Comparison of ENCODE assay signal across 8 cellular contexts in genomic region chr11:60905551-60906113, GRCh38. TPM values are rescaled to one million over a fixed set of nuclear protein-coding genes. Genes with fewer than 3 reads are reported as not detected.
A peak's percentile ranks its signal among the peaks of the same experiment; 100 is the strongest.
DNase-seq lines count a peak whose midpoint lies in the region; ATAC-seq and TF ChIP-seq lines count a peak whose summit lies in the region.

No MANE protein-coding gene starts in this region.

- peak overlapping the region; percentile 99 for H3K4me3 ChIP-seq in A673 (ENCODE audit: low read depth, low read length, poor library complexity, severe bottlenecking)
- peak overlapping the region; percentile 89 for H3K4me3 ChIP-seq in H7 (ENCODE audit: insufficient read depth, low read depth, low read length)
- peak overlapping the region; percentile 72 to 97 (median 93) for H3K4me3 ChIP-seq in esophagus muscularis mucosa

- H3K9me3 ChIP-seq in A673 (ENCODE audit: low read depth, low read length, poor library complexity, severe bottlenecking) (no peaks in the 10 kb centered on the region), esophagus muscularis mucosa (no peaks in the 10 kb centered on the region)

- 6% methylated on average over 16 of the region's 16 CpGs for WGBS in esophagus muscularis mucosa

- intact Hi-C loops in A673 (cut with micrococcal nuclease; ENCODE audit: unreplicated experiment) (loop anchor here (5.0 kb wide), 2 partner anchors 73 to 128 kb away; no protein-coding TSS in a partner anchor), esophagus muscularis mucosa (cut with DNase I) (loop anchor here (10.0 kb wide), 1 partner anchor 249 kb away; no protein-coding TSS in a partner anchor)

- no peak for TF ChIP-seq CTCF in A673 (conservative IDR thresholded peaks at IDR 0.05; ENCODE audit: low read depth, low read length)
- TF ChIP-seq CTCF in VCaP (conservative IDR thresholded peaks at IDR 0.05) = no peak
- no peak for TF ChIP-seq CTCF in esophagus muscularis mucosa (IDR thresholded peaks at IDR 0.05)

- CTCF ChIA-PET in A673 (lab: Charles Lee) = no interaction called here

- H3K27me3 ChIP-seq in A673 (replicated peaks; ENCODE audit: insufficient read depth, low read depth, low read length, poor library complexity) = no peaks in the 10 kb centered on the region
- peaks cover 4% of the 10 kb centered on the region; the same call in 1 of the 2 replicates for H3K27me3 ChIP-seq in H7 (ENCODE audit: control insufficient read depth, insufficient read depth, low read length)
- H3K27me3 ChIP-seq in esophagus muscularis mucosa = no peaks in the 10 kb centered on the region

- peaks cover 14% of the 10 kb centered on the region for H3K4me1 ChIP-seq in A673 (ENCODE audit: insufficient read depth, low read length, poor library complexity, severe bottlenecking)
- H3K4me1 ChIP-seq in esophagus muscularis mucosa = peaks cover 26 to 33% (median 30%) of the 10 kb centered on the region in 4 donors

- DNase-seq in A673 (ENCODE audit: low spot score) = peak; percentile 29
- DNase-seq in H7 = no peak
- DNase-seq in esophagus muscularis mucosa (ENCODE audit: extremely low spot score) = no peak
- DNase-seq in occipital lobe (lab: John Stamatoyannopoulos, UW) = peak; percentile 59
- DNase-seq in cerebellum (ENCODE audit: low spot score) = no peak
- no peak for DNase-seq in effector CD4-positive, alpha-beta T cell

- no peak for TF ChIP-seq EP300 in esophagus muscularis mucosa (IDR thresholded peaks at IDR 0.05)

- BruUV-seq in A673 (replicated peaks; lab: Mats Ljungman, UMichigan) = no TSS peak

- H3K36me3 ChIP-seq in A673 (ENCODE audit: insufficient read depth, low read length, poor library complexity, severe bottlenecking) (peaks cover 31% of the 10 kb centered on the region), H7 (replicated peaks; ENCODE audit: control insufficient read depth, insufficient read depth, low read length) (peaks cover 21% of the 10 kb centered on the region), esophagus muscularis mucosa (peaks cover 18 to 30% (median 30%) of the 10 kb centered on the region in 4 donors)

- no peak for TF ChIP-seq POLR2A in esophagus muscularis mucosa (IDR thresholded peaks at IDR 0.05; ENCODE audit: low read depth)

- H3K27ac ChIP-seq in A673 (ENCODE audit: low read depth, low read length, poor library complexity, severe bottlenecking) (peak overlapping the region; percentile 98), VCaP (peak overlapping the region; percentile 94), esophagus muscularis mucosa (replicated peaks in 1 of 4) (peak overlapping the region; percentile 91 to 98 (median 94))

- no peak for ATAC-seq in HG03159 (IDR thresholded peaks at IDR 0.05; ENCODE audit: unreplicated experiment)

- POLR2A ChIA-PET in A673 (lab: Charles Lee; ENCODE audit: low non-redundant PET) = no interaction called here

RNA-seq across cellular contexts. Expression of gene PRPF19, which starts 0.8 kb away (rescaled TPM):
- total RNA-seq in A673 (2021) = 200 and 204 TPM in 2 replicates
- total RNA-seq in H7 (2014; rRNA removed; shearing (Covaris generic)) = 93.8 and 123 TPM in 2 replicates
- 10 to 100 TPM; 35.7 to 63.0 (median 57.1) TPM for total RNA-seq in esophagus muscularis mucosa
- total RNA-seq in occipital lobe = 42.3 TPM
- 48.2 TPM for total RNA-seq in cerebellum

RNA-seq across cellular contexts. Expression of gene TMEM109, which starts 8.3 kb away (rescaled TPM):
- total RNA-seq in A673 (2021) = 139 and 169 TPM in 2 replicates
- 30.6 and 35.1 TPM in 2 replicates for total RNA-seq in H7 (2014; rRNA removed; shearing (Covaris generic))
- total RNA-seq in esophagus muscularis mucosa = 100 to 1,000 TPM; 106 to 186 (median 138) TPM
- total RNA-seq in occipital lobe = 8.3 TPM
- 7.3 TPM for total RNA-seq in cerebellum

RNA-seq across cellular contexts. Expression of gene TMEM132A, which starts 18.6 kb away (rescaled TPM):
- total RNA-seq in A673 (2021) = 140 and 147 TPM in 2 replicates
- total RNA-seq in H7 (2014; rRNA removed; shearing (Covaris generic)) = 66.0 and 73.9 TPM in 2 replicates
- total RNA-seq in esophagus muscularis mucosa = 1 to 10 TPM; 2.9 to 9.3 (median 6.8) TPM
- 104 TPM for total RNA-seq in occipital lobe
- total RNA-seq in cerebellum = 69.1 TPM

RNA-seq across cellular contexts. Expression of gene ZP1, which starts 38.3 kb away (rescaled TPM):
- total RNA-seq in A673 (2021) (not detected in 2 replicates), esophagus muscularis mucosa (under 1 TPM in 1 of 4 donors, not detected in 3; 0.26 TPM), occipital lobe (not detected), cerebellum (not detected)
- total RNA-seq in H7 (2014; rRNA removed; shearing (Covaris generic)) = not detected in 2 replicates

RNA-seq across cellular contexts. Expression of gene SLC15A3, which starts 46.3 kb away (rescaled TPM):
- total RNA-seq in A673 (2021) = not detected in 2 replicates
- 2.7 and 6.1 TPM in 2 replicates for total RNA-seq in H7 (2014; rRNA removed; shearing (Covaris generic))
- 10 to 100 TPM; 24.1 to 61.0 (median 29.9) TPM for total RNA-seq in esophagus muscularis mucosa
- total RNA-seq in occipital lobe = 5.8 TPM
- 3.3 TPM for total RNA-seq in cerebellum

Comparison
In these comparisons a context has a peak if more than half of its experiments do, and no peak if none do; other contexts are left out.
1. DNase-seq: peak in A673 (single experiment) and occipital lobe (single experiment); none in H7 (single experiment), esophagus muscularis mucosa (single experiment), cerebellum (single experiment) and effector CD4-positive, alpha-beta T cell (single experiment).
2. Peak in every context shown above with its lines, with median percentiles within 50 percentile points of each other: H3K27ac ChIP-seq and H3K4me3 ChIP-seq.